In the genomic region with DNA sequence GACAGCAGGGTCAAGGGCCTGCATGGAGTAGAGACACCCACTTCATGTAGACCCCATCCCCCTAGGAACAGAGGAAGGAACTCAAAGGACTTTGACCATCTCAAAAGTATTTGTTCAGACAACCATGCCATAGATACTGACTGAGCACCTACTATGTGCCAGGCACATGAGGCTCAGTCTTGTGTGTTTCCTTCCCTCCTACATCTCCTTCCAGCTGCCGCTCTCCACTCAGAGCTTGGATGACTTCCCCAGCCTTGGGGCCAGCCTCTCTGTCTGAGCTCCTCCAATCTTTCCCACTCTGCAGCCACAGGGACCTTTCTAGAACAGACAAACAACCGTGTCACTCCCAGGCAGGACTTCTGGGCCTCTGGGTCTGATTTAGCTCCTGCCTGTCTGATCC, we compare ENCODE assay signal across 24 cellular contexts. TPM values are rescaled to one million over a fixed set of nuclear protein-coding genes. Genes with fewer than 3 reads are reported as not detected.
"Had no signal": no experiment of that assay in that cellular context is flagged by ENCODE, and none has a peak within 500 bp of the region (broad histone marks: within the 10 kb centered on the region; RNA-seq: fewer than 3 reads in every experiment).

No MANE protein-coding gene starts in this region.

- H3K4me3 ChIP-seq: ascending aorta, MG63, Peyer's patch, SJSA1 had no signal

- H3K27me3 ChIP-seq: MG63, Peyer's patch had no signal

- H3K9me3 Mint-ChIP-seq: activated CD8-positive, alpha-beta T cell treated with anti-CD3 and anti-CD28 coated beads for 36 hours; activated T-cell treated with anti-CD3 and anti-CD28 coated beads, Interleukin-2, amount 50 U/mL, for 72 hours; activated T-helper 2 cell treated with anti-CD3 and anti-CD28 coated beads, Interferon-gamma antibody, Interleukin-2, Interleukin-4, amounts not matched to agents 10 μg/mL and 5 μg/mL and 100 μg/mL, durations not matched to agents 14 hours and 24 hours and 36 hours had no signal

- H3K27ac Mint-ChIP-seq: activated CD8-positive, alpha-beta T cell treated with anti-CD3 and anti-CD28 coated beads for 36 hours; activated T-cell treated with anti-CD3 and anti-CD28 coated beads, Interleukin-2, amount 50 U/mL, for 72 hours; activated T-helper 2 cell treated with anti-CD3 and anti-CD28 coated beads, Interferon-gamma antibody, Interleukin-2, Interleukin-4, amounts not matched to agents 10 μg/mL and 5 μg/mL and 100 μg/mL, durations not matched to agents 14 hours and 24 hours and 36 hours had no signal

- H3K27ac ChIP-seq: ascending aorta, Peyer's patch, RWPE1, SJSA1 had no signal

- H3K4me1 ChIP-seq: ascending aorta had no signal

- H3K36me3 ChIP-seq: ascending aorta, MG63, Peyer's patch, SJSA1 had no signal

- H3K9me3 ChIP-seq: ascending aorta, MG63, Peyer's patch had no signal

- H3K36me3 Mint-ChIP-seq: brain had no signal

- DNase-seq: activated CD4-positive, alpha-beta T cell treated with anti-CD3 and anti-CD28 coated beads for 4 hours; activated CD8-positive, alpha-beta memory T cell treated with anti-CD3 and anti-CD28 coated beads, Interleukin-2, amount 50 U/mL, for 4 hours; activated CD8-positive, alpha-beta T cell treated with anti-CD3 and anti-CD28 coated beads for 36 hours; activated gamma-delta T cell treated with Interleukin-2 at 50 U/mL for 16 hours; activated naive CD4-positive, alpha-beta T cell treated with anti-CD3 and anti-CD28 coated beads, Interleukin-2, amount 50 U/mL, for 16 hours; activated T-cell treated with anti-CD3 and anti-CD28 coated beads, Interleukin-2, amount 50 U/mL, for 72 hours; cerebellar nuclear complex; MG63; NCI-H1105; NCI-H1436; NCI-H1694 treated with DMSO at 0.1 percent for 48 hours; NCI-H2081; NCI-H510A treated with DMSO at 0.1 percent for 48 hours; Peyer's patch; Right ventricle myocardium superior; SW 1271 had no signal

- ATAC-seq: activated CD4-positive, CD25-positive, alpha-beta regulatory T cell treated with anti-CD3 and anti-CD28 coated beads, Interleukin-2, amount 50 U/mL, for 24 hours; activated CD8-positive, alpha-beta T cell treated with anti-CD3 and anti-CD28 coated beads for 36 hours; activated T-cell treated with anti-CD3 and anti-CD28 coated beads, Interleukin-2, amount 50 U/mL, for 72 hours; SK-N-SH treated with all-trans-retinoic acid at 6 μM for 48 hours had no signal

- H3K4me3 Mint-ChIP-seq: activated CD8-positive, alpha-beta T cell treated with anti-CD3 and anti-CD28 coated beads for 36 hours; activated T-cell treated with anti-CD3 and anti-CD28 coated beads, Interleukin-2, amount 50 U/mL, for 72 hours; brain had no signal

RNA-seq across cellular contexts. Expression of gene TRPV4, which starts 2.5 kb away (rescaled TPM):
- total RNA-seq: activated CD8-positive, alpha-beta T cell treated with anti-CD3 and anti-CD28 coated beads for 36 hours; activated T-cell treated with anti-CD3 and anti-CD28 coated beads, Interleukin-2, amount 50 U/mL, for 72 hours; activated T-helper 2 cell treated with anti-CD3 and anti-CD28 coated beads, Interferon-gamma antibody, Interleukin-2, Interleukin-4, amounts not matched to agents 10 μg/mL and 5 μg/mL and 100 μg/mL, durations not matched to agents 14 hours and 24 hours and 36 hours; ascending aorta; T-helper 1 cell treated with Interleukin-12 subunit alpha and Interleukin-12 subunit beta and Interleukin-4 antibody, amounts not matched to agents 30 ng/mL and 1 ng/mL, for 36 hours had no signal
